31 cellular contexts compared by ENCODE assay signal in genomic region chr7:110645060-110645459, GRCh38.
DNase-seq lines count a peak whose midpoint lies in the region; ATAC-seq and TF ChIP-seq lines count a peak whose summit lies in the region.
"Had no signal": no experiment of that assay in that cellular context is flagged by ENCODE, and none has a peak within 500 bp of the region (broad histone marks: within the 10 kb centered on the region; RNA-seq: fewer than 3 reads in every experiment).

No MANE protein-coding gene starts in this region.

- no peaks in the 10 kb centered on the region for H3K9me3 ChIP-seq in cardiac muscle cell (ENCODE audit: low read depth)
- H3K9me3 ChIP-seq: ascending aorta, gastrocnemius medialis, lower lobe of right lung, Peyer's patch, psoas muscle, SJCRH30, thoracic aorta, uterus had no signal

- peak overlapping the region; percentile 86 for H3K27ac ChIP-seq in cardiac muscle cell
- H3K27ac ChIP-seq: ascending aorta, gastrocnemius medialis, lower lobe of right lung, Peyer's patch, psoas muscle, SJCRH30, thoracic aorta, uterus had no signal

- no peak for TF ChIP-seq CTCF in cardiac muscle cell (IDR thresholded peaks at IDR 0.05; ENCODE audit: low read depth, low read length)

- H3K4me3 ChIP-seq in cardiac muscle cell = no peak overlapping the region
- H3K4me3 ChIP-seq: ascending aorta, gastrocnemius medialis, K562, lower lobe of right lung, Peyer's patch, psoas muscle, SJCRH30, thoracic aorta, uterus had no signal

- ATAC-seq in Right ventricle myocardium superior (ENCODE audit: poor library complexity) (no peak), GM21619 (IDR thresholded peaks at IDR 0.05; ENCODE audit: unreplicated experiment) (peak; percentile 76), HG03432 (IDR thresholded peaks at IDR 0.05; ENCODE audit: unreplicated experiment) (peak; percentile 84), HG03571 (IDR thresholded peaks at IDR 0.05; ENCODE audit: unreplicated experiment) (no peak)
- ATAC-seq: activated naive CD4-positive, alpha-beta T cell treated with anti-CD3 and anti-CD28 coated beads, Interleukin-2, amount 50 U/mL, for 72 hours; activated T-helper 17 cell treated with anti-CD3 and anti-CD28 coated beads, Interleukin-2, amount 50 U/mL, for 72 hours; gastrocnemius medialis; K562; lower lobe of right lung; naive thymus-derived CD8-positive, alpha-beta T cell; psoas muscle had no signal

- DNase-seq in cardiac muscle cell (ENCODE audit: low read depth in 1 of 2, low spot score in 1 of 2) (no peak), Right ventricle myocardium superior (no peak), GOT3 (lab: John Stamatoyannopoulos, UW) (no peak), epidermal melanocyte (ENCODE audit: insufficient read length, low spot score) (no peak), SIG-M5 (lab: John Stamatoyannopoulos, UW) (no peak)
- DNase-seq: activated B cell treated with CpG ODN at 0.5 μM for 24 hours; activated CD4-positive, alpha-beta T cell treated with anti-CD3 and anti-CD28 coated beads, Interleukin-2, amount 50 U/mL, for 48 hours; activated CD8-positive, alpha-beta memory T cell treated with anti-CD3 and anti-CD28 coated beads, Interleukin-2, amount 50 U/mL, for 48 hours; AML-193; caudate nucleus; CD4-positive, alpha-beta T cell; gastrocnemius medialis; lower lobe of right lung; naive thymus-derived CD8-positive, alpha-beta T cell; NCI-H1417; NCI-H2029 treated with DMSO at 0.1 percent for 48 hours; NCI-H526 treated with DMSO at 0.1 percent for 48 hours; occipital lobe; Peyer's patch; psoas muscle; SJCRH30; stimulated activated naive CD4-positive, alpha-beta T cell treated with Interleukin-2 at 50 U/mL for 16 hours; uterus had no signal

- no peaks in the 10 kb centered on the region for H3K36me3 ChIP-seq in cardiac muscle cell
- H3K36me3 ChIP-seq: ascending aorta, gastrocnemius medialis, lower lobe of right lung, Peyer's patch, SJCRH30, thoracic aorta, uterus had no signal

- intact Hi-C loops in Right ventricle myocardium superior (cut with DNase I) = no loop called here

- peaks cover 21% of the 10 kb centered on the region for H3K4me1 ChIP-seq in cardiac muscle cell (ENCODE audit: low read depth)
- H3K4me1 ChIP-seq: ascending aorta, gastrocnemius medialis, lower lobe of right lung, Peyer's patch, psoas muscle, SJCRH30, uterus had no signal

- H3K27me3 ChIP-seq in cardiac muscle cell = no peaks in the 10 kb centered on the region
- H3K27me3 ChIP-seq: ascending aorta, gastrocnemius medialis, Peyer's patch, SJCRH30, uterus had no signal

Comparison
In these comparisons a context has a peak if more than half of its experiments do, and no peak if none do; other contexts are left out.
1. ATAC-seq: peak in GM21619 (single experiment) and HG03432 (single experiment); none in Right ventricle myocardium superior (single experiment) and HG03571 (single experiment).